ENCODE assay signal across 8 cellular contexts in genomic region chr10:72297968-72298773, GRCh38. TPM values are rescaled to one million over a fixed set of nuclear protein-coding genes. Genes with fewer than 3 reads are reported as not detected.
DNase-seq lines count a peak whose midpoint lies in the region; ATAC-seq and TF ChIP-seq lines count a peak whose summit lies in the region.

No MANE protein-coding gene starts in this region.

- peak overlapping the region; percentile 86 to 99 (median 95) for H3K27ac ChIP-seq in BLaER1 treated with 17β-estradiol and CSF1 and Interleukin-3, amounts not matched to agents 10 nM and 100 nM
- H3K27ac ChIP-seq in ectodermal cell (ENCODE audit: insufficient read depth, low read depth, low read length, poor library complexity, severe bottlenecking), result peak overlapping the region; percentile 93

- H3K4me1 Mint-ChIP-seq in activated CD8-positive, alpha-beta T cell treated with anti-CD3 and anti-CD28 coated beads for 36 hours (ENCODE audit: low read depth), result peaks cover 54% of the 10 kb centered on the region

- peak overlapping the region; percentile 53 to 71 (median 62) for H3K4me3 ChIP-seq in BLaER1 treated with 17β-estradiol and CSF1 and Interleukin-3, amounts not matched to agents 10 nM and 100 nM
- H3K4me3 ChIP-seq in ectodermal cell (ENCODE audit: insufficient read depth, low read depth, low read length), result peak overlapping the region; percentile 66

- no peak for TF ChIP-seq CTCF in activated CD8-positive, alpha-beta T cell treated with anti-CD3 and anti-CD28 coated beads for 36 hours (IDR thresholded peaks at IDR 0.05)

- no peaks in the 10 kb centered on the region for H3K27me3 Mint-ChIP-seq in activated CD8-positive, alpha-beta T cell treated with anti-CD3 and anti-CD28 coated beads for 36 hours

- peaks cover 4% of the 10 kb centered on the region for H3K9me3 Mint-ChIP-seq in activated CD8-positive, alpha-beta T cell treated with anti-CD3 and anti-CD28 coated beads for 36 hours

- H3K36me3 Mint-ChIP-seq in activated CD8-positive, alpha-beta T cell treated with anti-CD3 and anti-CD28 coated beads for 36 hours (ENCODE audit: low read depth), result peaks cover 11% of the 10 kb centered on the region

- H3K4me1 ChIP-seq in BLaER1 treated with 17β-estradiol and CSF1 and Interleukin-3, amounts not matched to agents 10 nM and 100 nM, result peaks cover 60 to 78% (median 71%) of the 10 kb centered on the region in 10 experiments
- H3K4me1 ChIP-seq in ectodermal cell (ENCODE audit: control insufficient read depth, insufficient read depth, low read length), result peaks cover 15% of the 10 kb centered on the region

- H3K4me2 ChIP-seq in BLaER1 treated with 17β-estradiol and CSF1 and Interleukin-3, amounts not matched to agents 10 nM and 100 nM, result peak overlapping the region; percentile 76 to 92 (median 84)

- peak overlapping the region; percentile 80 for H3K4me3 Mint-ChIP-seq in activated CD8-positive, alpha-beta T cell treated with anti-CD3 and anti-CD28 coated beads for 36 hours

- peak; percentile 64 for ATAC-seq in HG03457 (IDR thresholded peaks at IDR 0.05; ENCODE audit: unreplicated experiment)
- ATAC-seq in activated CD8-positive, alpha-beta T cell treated with anti-CD3 and anti-CD28 coated beads for 36 hours, result peak; percentile 76

- peaks cover 0 to 13% (median 6%) of the 10 kb centered on the region in 11 experiments; a peak in 10 of 22 replicates for H3K9me3 ChIP-seq in BLaER1 treated with 17β-estradiol and CSF1 and Interleukin-3, amounts not matched to agents 10 nM and 100 nM (replicated peaks in 1 of 11)
- no peaks in the 10 kb centered on the region for H3K9me3 ChIP-seq in ectodermal cell (ENCODE audit: control insufficient read depth, low read length)

- DNase-seq in GM19240 (ENCODE audit: insufficient read length, low spot score) (peak; percentile 83), NCI-H526 treated with DMSO at 0.1 percent for 48 hours (lab: John Stamatoyannopoulos, UW) (peak; percentile 66), lung microvascular endothelial cell (ENCODE audit: low read depth in 2 of 2) (peak; percentile 98)
- DNase-seq in activated CD8-positive, alpha-beta T cell treated with anti-CD3 and anti-CD28 coated beads for 36 hours, result peak; percentile 98
- peak in 2 of 3 experiments; percentile 82 to 91 for DNase-seq in stimulated activated CD4-positive, alpha-beta T cell treated with anti-CD3 and anti-CD28 coated beads, TNF-alpha, amount 100 ng/mL, for 4 hours (ENCODE audit: low read depth in 3 of 3)

- no peaks in the 10 kb centered on the region for H3K27me3 ChIP-seq in BLaER1 treated with 17β-estradiol and CSF1 and Interleukin-3, amounts not matched to agents 10 nM and 100 nM
- H3K27me3 ChIP-seq in ectodermal cell (ENCODE audit: control insufficient read depth, insufficient read depth, low read length, poor library complexity, severe bottlenecking), result no peaks in the 10 kb centered on the region

- H3K9ac ChIP-seq in BLaER1 treated with 17β-estradiol and CSF1 and Interleukin-3, amounts not matched to agents 10 nM and 100 nM, result peak overlapping the region; percentile 79 to 91 (median 87)

- intact Hi-C loops in activated CD8-positive, alpha-beta T cell treated with anti-CD3 and anti-CD28 coated beads for 36 hours (cut with micrococcal nuclease), result loop anchor here (5.0 kb wide), 2 partner anchors 36 to 51 kb away; no protein-coding TSS in a partner anchor

- H3K36me3 ChIP-seq in BLaER1 treated with 17β-estradiol and CSF1 and Interleukin-3, amounts not matched to agents 10 nM and 100 nM, result no peaks in the 10 kb centered on the region
- no peaks in the 10 kb centered on the region for H3K36me3 ChIP-seq in ectodermal cell (ENCODE audit: control insufficient read depth, insufficient read depth, low read length)

- no peaks in the 10 kb centered on the region for H4K20me1 ChIP-seq in BLaER1 treated with 17β-estradiol and CSF1 and Interleukin-3, amounts not matched to agents 10 nM and 100 nM

- POLR2A ChIA-PET in activated CD8-positive, alpha-beta T cell treated with anti-CD3 and anti-CD28 coated beads for 36 hours (lab: Charles Lee), result interaction anchor here (0.8 to 23.6 kb wide), 14 partner anchors 9 to 215 kb away, joined by 3 to 796 read pairs (median 7); partner anchors contain the start of genes DDIT4 and SPOCK2

- CTCF ChIA-PET in activated CD8-positive, alpha-beta T cell treated with anti-CD3 and anti-CD28 coated beads for 36 hours (lab: Charles Lee), result interaction anchor here (0.8 to 2.5 kb wide), 11 partner anchors 11 to 79 kb away, joined by 3 to 8 read pairs (median 4); partner anchors contain the start of gene DDIT4

- 15 to 16% methylated on average over 44 of the region's 44 CpGs for whole genome bisulfite sequencing in ectodermal cell, 2 experiments

- H3K27ac Mint-ChIP-seq in activated CD8-positive, alpha-beta T cell treated with anti-CD3 and anti-CD28 coated beads for 36 hours, result peak overlapping the region; percentile 99

RNA-seq across cellular contexts. Expression of gene DDIT4, which starts 24.4 kb away (rescaled TPM):
- 1,000 to 10,000 TPM; 1,071 to 1,096 TPM for total RNA-seq in activated CD8-positive, alpha-beta T cell treated with anti-CD3 and anti-CD28 coated beads for 36 hours
- polyA plus RNA-seq in ectodermal cell (2013, experiment 1 of 4), result 134 TPM
- polyA plus RNA-seq in ectodermal cell (2013, experiment 2 of 4), result 102 TPM
- 101 TPM for polyA plus RNA-seq in ectodermal cell (2013, experiment 3 of 4)
- 107 TPM for polyA plus RNA-seq in ectodermal cell (2013, experiment 4 of 4)
- 131 and 178 TPM in 2 replicates for total RNA-seq in lung microvascular endothelial cell

RNA-seq across cellular contexts. Expression of gene DNAJB12, which starts 56.5 kb away (rescaled TPM):
- 10 to 100 TPM; 17.1 to 17.5 TPM for total RNA-seq in activated CD8-positive, alpha-beta T cell treated with anti-CD3 and anti-CD28 coated beads for 36 hours
- polyA plus RNA-seq in ectodermal cell (2013, experiment 1 of 4), result 18.7 TPM
- polyA plus RNA-seq in ectodermal cell (2013, experiment 2 of 4), result 21.3 TPM
- 15.9 TPM for polyA plus RNA-seq in ectodermal cell (2013, experiment 3 of 4)
- polyA plus RNA-seq in ectodermal cell (2013, experiment 4 of 4), result 19.3 TPM
- 16.8 and 21.6 TPM in 2 replicates for total RNA-seq in lung microvascular endothelial cell

Comparison
In these comparisons a context has a peak if more than half of its experiments do, and no peak if none do; other contexts are left out.
1. Peak in every context shown above with its lines: DNase-seq, ATAC-seq, H3K4me3 ChIP-seq and H3K27ac ChIP-seq.